In genomic region chr1:41898191-41898713, GRCh38 we compare ENCODE assay signal across 8 cellular contexts. TPM values are rescaled to one million over a fixed set of nuclear protein-coding genes. Genes with fewer than 3 reads are reported as not detected.
DNase-seq lines count a peak whose midpoint lies in the region; ATAC-seq and TF ChIP-seq lines count a peak whose summit lies in the region.

No MANE protein-coding gene starts in this region.

- CTCF ChIA-PET in HEK293 (lab: Yijun Ruan, JAX) = no interaction called here

- H3K27me3 ChIP-seq in effector memory CD4-positive, alpha-beta T cell (replicated peaks; ENCODE audit: control insufficient read depth, insufficient read depth, low read length, poor library complexity, severe bottlenecking) = no peaks in the 10 kb centered on the region
- no peaks in the 10 kb centered on the region for H3K27me3 ChIP-seq in esophagus squamous epithelium

- peak; percentile 45 to 48 for DNase-seq in activated CD4-positive, alpha-beta T cell treated with anti-CD3 and anti-CD28 coated beads for 24 hours (ENCODE audit: low read depth in 2 of 2)
- peak; percentile 14 to 65 (median 53) for DNase-seq in effector memory CD4-positive, alpha-beta T cell
- DNase-seq in stimulated activated CD4-positive, alpha-beta T cell treated with anti-CD3 and anti-CD28 coated beads, Interleukin-1b, Interleukin-23, amount 100 ng/mL, for 4 hours (ENCODE audit: low read depth in 2 of 2) = peak; percentile 39 to 53
- DNase-seq in esophagus squamous epithelium (lab: John Stamatoyannopoulos, UW) = no peak
- no peak for DNase-seq in AG20443 (ENCODE audit: low spot score)
- DNase-seq in D341Med (ENCODE audit: low spot score) = no peak

- POLR2A ChIA-PET in HEK293 (lab: Yijun Ruan, JAX) = interaction anchor here (0.6 kb wide), 1 partner anchor 31 kb away, joined by 3 read pairs; no protein-coding TSS in a partner anchor

- WGBS in esophagus squamous epithelium, 2 donors = 69% methylated on average over 6 of the region's 6 CpGs

- no peak for ATAC-seq in HG02840 (IDR thresholded peaks at IDR 0.05; ENCODE audit: low FRiP score, unreplicated experiment)

- no peak for TF ChIP-seq POLR2A in esophagus squamous epithelium (IDR thresholded peaks at IDR 0.05)

- H3K27ac ChIP-seq in HEK293 (ENCODE audit: extremely low read depth, low read depth, low read length) (no peak overlapping the region), esophagus squamous epithelium (peak overlapping the region in 1 of 4 donors; percentile 17)
- peak overlapping the region; percentile 49 for H3K27ac ChIP-seq in effector memory CD4-positive, alpha-beta T cell (ENCODE audit: insufficient read depth, low read length, poor library complexity, severe bottlenecking)

- H3K4me3 ChIP-seq in HEK293 (ENCODE audit: low read depth, low read length) (no peak overlapping the region), esophagus squamous epithelium (no peak overlapping the region)
- H3K4me3 ChIP-seq in effector memory CD4-positive, alpha-beta T cell (ENCODE audit: insufficient read depth, low read depth, low read length, poor library complexity, severe bottlenecking) = no peak overlapping the region

- no peaks in the 10 kb centered on the region for H3K36me3 ChIP-seq in HEK293 (ENCODE audit: control insufficient read depth in 2 of 2, insufficient read depth in 1 of 2, low read length in 2 of 2)
- no peaks in the 10 kb centered on the region for H3K36me3 ChIP-seq in effector memory CD4-positive, alpha-beta T cell (ENCODE audit: control insufficient read depth, insufficient read depth, low read length)
- H3K36me3 ChIP-seq in esophagus squamous epithelium = no peaks in the 10 kb centered on the region

- H3K9me3 ChIP-seq in HEK293 (ENCODE audit: control insufficient read depth, insufficient read depth, low read depth, low read length) = no peaks in the 10 kb centered on the region
- no peaks in the 10 kb centered on the region for H3K9me3 ChIP-seq in effector memory CD4-positive, alpha-beta T cell (ENCODE audit: control insufficient read depth, low read length)
- H3K9me3 ChIP-seq in esophagus squamous epithelium = no peaks in the 10 kb centered on the region

- intact Hi-C loops in esophagus squamous epithelium (cut with DNase I) = no loop called here

- no peak for TF ChIP-seq CTCF in HEK293 (tag by site-specific recombination; IDR thresholded peaks at IDR 0.05)
- TF ChIP-seq CTCF in esophagus squamous epithelium (IDR thresholded peaks at IDR 0.05) = no peak

- H3K4me1 ChIP-seq in HEK293 (ENCODE audit: control insufficient read depth, insufficient read depth, low read length) (no peaks in the 10 kb centered on the region), esophagus squamous epithelium (no peaks in the 10 kb centered on the region)
- H3K4me1 ChIP-seq in effector memory CD4-positive, alpha-beta T cell (ENCODE audit: control insufficient read depth, insufficient read depth, low read length, poor library complexity, severe bottlenecking) = peaks cover 30% of the 10 kb centered on the region

TF ChIP-seq in HEK293, 187 proteins besides CTCF, POLR2A, EP300 and RAD21:
- TF ChIP-seq GLIS2 (tag by site-specific recombination; IDR thresholded peaks at IDR 0.05) (no peak), ZNF530 (tag by site-specific recombination; IDR thresholded peaks at IDR 0.05; ENCODE audit: low read depth) (no peak), MEIS1 (CRISPR knock-in tag; IDR thresholded peaks at IDR 0.05; ENCODE audit: borderline replicate concordance) (no peak), SP2 (tag by site-specific recombination; IDR thresholded peaks at IDR 0.05) (0 out of 2 replicates have a peak, but pooled peaks have one; percentile 9), ZBTB21 (tag by site-specific recombination; IDR thresholded peaks at IDR 0.05) (peak; percentile 85), ZNF184 (tag by site-specific recombination; IDR thresholded peaks at IDR 0.05) (no peak), ZNF629 (tag by site-specific recombination; IDR thresholded peaks at IDR 0.05) (peak; percentile 75), ZNF114 (tag by site-specific recombination; IDR thresholded peaks at IDR 0.05) (no peak), ZFP37 (tag by site-specific recombination; IDR thresholded peaks at IDR 0.05) (no peak), ZBTB20 (tag by site-specific recombination; IDR thresholded peaks at IDR 0.05) (0 out of 2 replicates have a peak, but pooled peaks have one; percentile 3), ZEB2 (tag by site-specific recombination; IDR thresholded peaks at IDR 0.05) (no peak), ZNF157 (tag by site-specific recombination; IDR thresholded peaks at IDR 0.05) (no peak)

RNA-seq across cellular contexts. Expression of gene HIVEP3, which starts 20.5 kb away (rescaled TPM):
- 10 to 100 TPM in 1 of 4 donors, 1 to 10 TPM in 3; 3.2 to 11.0 (median 4.2) TPM for total RNA-seq in esophagus squamous epithelium

Comparison
In these comparisons a context has a peak if more than half of its experiments do, and no peak if none do; other contexts are left out.
1. DNase-seq: peak in activated CD4-positive, alpha-beta T cell treated with anti-CD3 and anti-CD28 coated beads for 24 hours (2 of 2), effector memory CD4-positive, alpha-beta T cell (3 of 3) and stimulated activated CD4-positive, alpha-beta T cell treated with anti-CD3 and anti-CD28 coated beads, Interleukin-1b, Interleukin-23, amount 100 ng/mL, for 4 hours (2 of 2); none in esophagus squamous epithelium (single experiment), AG20443 (single experiment) and D341Med (single experiment).